ENCODE assay signal across 12 cellular contexts in the genomic region with DNA sequence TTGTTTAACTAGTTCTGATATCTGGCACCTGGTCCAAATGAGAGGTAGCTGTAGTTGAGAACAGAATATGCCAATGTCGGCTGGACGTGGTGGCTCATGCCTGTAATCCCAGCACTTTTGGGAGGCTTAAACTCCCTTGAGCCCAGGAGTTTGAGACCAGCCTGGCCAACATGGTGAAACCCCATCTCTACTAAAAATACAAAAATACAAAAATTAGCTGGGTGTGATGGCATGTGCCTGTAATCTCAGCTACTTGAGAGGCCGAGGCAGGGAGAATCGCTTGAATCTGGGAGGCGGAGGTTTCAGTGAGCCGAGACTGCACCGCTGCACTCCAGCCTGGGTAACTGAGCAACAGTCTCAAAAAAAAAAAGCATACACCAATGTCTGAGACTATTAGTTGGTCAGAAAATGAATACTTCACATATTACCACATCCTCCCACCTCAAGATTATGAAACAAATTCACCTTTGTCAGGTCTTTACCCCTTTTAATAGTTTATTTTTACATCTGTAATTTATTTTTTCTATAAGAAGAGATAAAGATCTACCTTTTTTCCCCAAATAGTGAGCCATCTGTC. TPM values are rescaled to one million over a fixed set of nuclear protein-coding genes. Genes with fewer than 3 reads are reported as not detected.
DNase-seq lines count a peak whose midpoint lies in the region; ATAC-seq and TF ChIP-seq lines count a peak whose summit lies in the region.
"Had no signal": no experiment of that assay in that cellular context is flagged by ENCODE, and none has a peak within 500 bp of the region (broad histone marks: within the 10 kb centered on the region; RNA-seq: fewer than 3 reads in every experiment).

No MANE protein-coding gene starts in this region.

- no peaks in the 10 kb centered on the region for H3K27me3 Mint-ChIP-seq in IgD-negative memory B cell
- peaks cover 7% of the 10 kb centered on the region for H3K27me3 Mint-ChIP-seq in glutamatergic neuron (ENCODE audit: unreplicated experiment)

- H3K9me3 Mint-ChIP-seq in IgD-negative memory B cell (no peaks in the 10 kb centered on the region), glutamatergic neuron (ENCODE audit: unreplicated experiment) (peaks cover 7% of the 10 kb centered on the region)

- peaks cover 26 to 48% (median 38%) of the 10 kb centered on the region in 3 donors for H3K4me1 Mint-ChIP-seq in IgD-negative memory B cell
- H3K4me1 Mint-ChIP-seq in glutamatergic neuron (ENCODE audit: low read depth, unreplicated experiment): peaks cover 15% of the 10 kb centered on the region

- H3K27me3 ChIP-seq in right cardiac atrium (ENCODE audit: control insufficient read depth, insufficient read depth): no peaks in the 10 kb centered on the region
- H3K27me3 ChIP-seq in thyroid gland: no peaks in the 10 kb centered on the region
- H3K27me3 ChIP-seq: testis had no signal

- H3K27ac Mint-ChIP-seq in IgD-negative memory B cell (peak overlapping the region; percentile 45 to 74 (median 56)), glutamatergic neuron (ENCODE audit: unreplicated experiment) (peak overlapping the region; percentile 41)

- H3K36me3 ChIP-seq in thyroid gland: peaks cover 0 to 11% of the 10 kb centered on the region in 2 donors

- H3K36me3 Mint-ChIP-seq in IgD-negative memory B cell: peaks cover 2% of the 10 kb centered on the region
- H3K36me3 Mint-ChIP-seq in glutamatergic neuron (ENCODE audit: unreplicated experiment): no peaks in the 10 kb centered on the region

- H3K4me3 ChIP-seq in right cardiac atrium (ENCODE audit: low read length) (no peak overlapping the region), thyroid gland (replicated peaks in 1 of 3) (no peak overlapping the region)
- H3K4me3 ChIP-seq: testis had no signal

- WGBS in right cardiac atrium: 80% methylated on average over 7 of the region's 7 CpGs
- WGBS in thyroid gland, 2 donors: 91 to 93% methylated on average over 7 of the region's 7 CpGs

- TF ChIP-seq POLR2A in thyroid gland (IDR thresholded peaks at IDR 0.05): no peak

- no peak for TF ChIP-seq CTCF in glutamatergic neuron (IDR thresholded peaks at IDR 0.05; ENCODE audit: partially characterized antibody, unreplicated experiment)
- no peak for TF ChIP-seq CTCF in thyroid gland (IDR thresholded peaks at IDR 0.05)

- H3K9me3 ChIP-seq in right cardiac atrium (ENCODE audit: control insufficient read depth, low read length): no peaks in the 10 kb centered on the region
- H3K9me3 ChIP-seq in thyroid gland: no peaks in the 10 kb centered on the region
- H3K9me3 ChIP-seq: testis had no signal

- H3K4me3 Mint-ChIP-seq in IgD-negative memory B cell (no peak overlapping the region), glutamatergic neuron (ENCODE audit: unreplicated experiment) (no peak overlapping the region)

- intact Hi-C loops in right cardiac atrium (cut with DNase I): no loop called here
- intact Hi-C loops in Right ventricle myocardium inferior (cut with DNase I): no loop called here
- intact Hi-C loops in thyroid gland (cut with DNase I): no loop called here

- ATAC-seq in right cardiac atrium (no peak), Right ventricle myocardium inferior (no peak)

- H3K4me1 ChIP-seq in right cardiac atrium (ENCODE audit: control insufficient read depth, insufficient read depth, low read length): peaks cover 6% of the 10 kb centered on the region
- H3K4me1 ChIP-seq in thyroid gland: peaks cover 9 to 11% of the 10 kb centered on the region in 2 donors

- DNase-seq in right cardiac atrium (no peak), Right ventricle myocardium inferior (ENCODE audit: missing footprints) (no peak), glutamatergic neuron (no peak), thyroid gland (peak; percentile 14 to 21), epidermal melanocyte (ENCODE audit: insufficient read length, low spot score) (no peak), NCI-H2107 treated with DMSO at 0.1 percent for 48 hours (lab: John Stamatoyannopoulos, UW; ENCODE audit: unreplicated experiment) (no peak), NCI-H82 treated with DMSO at 0.1 percent for 48 hours (lab: John Stamatoyannopoulos, UW; ENCODE audit: unreplicated experiment) (no peak)
- DNase-seq: cerebellar nuclear complex, NCI-H2171 treated with DMSO at 0.1 percent for 48 hours, SHP77, testis had no signal

- H3K27ac ChIP-seq in right cardiac atrium (ENCODE audit: low read length) (peak overlapping the region; percentile 27), thyroid gland (no peak overlapping the region)
- H3K27ac ChIP-seq: testis had no signal

RNA-seq across cellular contexts. Expression of a gene that starts 38.8 kb away (rescaled TPM):
- 10 to 100 TPM; 21.9 to 24.6 (median 23.8) TPM for total RNA-seq in right cardiac atrium
- 11.5 TPM for polyA plus RNA-seq in right cardiac atrium
- total RNA-seq in Right ventricle myocardium inferior: 18.0 TPM
- polyA plus RNA-seq in IgD-negative memory B cell: 78.9 TPM
- total RNA-seq in glutamatergic neuron (ENCODE audit: unreplicated experiment): 51.0 TPM
- 10 to 100 TPM; 60.0 to 83.4 (median 69.0) TPM for total RNA-seq in thyroid gland

Comparison
In these comparisons a context has a peak if more than half of its experiments do, and no peak if none do; other contexts are left out.
1. DNase-seq: peak in thyroid gland (2 of 2); none in right cardiac atrium (0 of 3), Right ventricle myocardium inferior (single experiment), glutamatergic neuron (single experiment), epidermal melanocyte (single experiment), NCI-H2107 treated with DMSO at 0.1 percent for 48 hours (single experiment) and NCI-H82 treated with DMSO at 0.1 percent for 48 hours (single experiment).